In the genomic region with DNA sequence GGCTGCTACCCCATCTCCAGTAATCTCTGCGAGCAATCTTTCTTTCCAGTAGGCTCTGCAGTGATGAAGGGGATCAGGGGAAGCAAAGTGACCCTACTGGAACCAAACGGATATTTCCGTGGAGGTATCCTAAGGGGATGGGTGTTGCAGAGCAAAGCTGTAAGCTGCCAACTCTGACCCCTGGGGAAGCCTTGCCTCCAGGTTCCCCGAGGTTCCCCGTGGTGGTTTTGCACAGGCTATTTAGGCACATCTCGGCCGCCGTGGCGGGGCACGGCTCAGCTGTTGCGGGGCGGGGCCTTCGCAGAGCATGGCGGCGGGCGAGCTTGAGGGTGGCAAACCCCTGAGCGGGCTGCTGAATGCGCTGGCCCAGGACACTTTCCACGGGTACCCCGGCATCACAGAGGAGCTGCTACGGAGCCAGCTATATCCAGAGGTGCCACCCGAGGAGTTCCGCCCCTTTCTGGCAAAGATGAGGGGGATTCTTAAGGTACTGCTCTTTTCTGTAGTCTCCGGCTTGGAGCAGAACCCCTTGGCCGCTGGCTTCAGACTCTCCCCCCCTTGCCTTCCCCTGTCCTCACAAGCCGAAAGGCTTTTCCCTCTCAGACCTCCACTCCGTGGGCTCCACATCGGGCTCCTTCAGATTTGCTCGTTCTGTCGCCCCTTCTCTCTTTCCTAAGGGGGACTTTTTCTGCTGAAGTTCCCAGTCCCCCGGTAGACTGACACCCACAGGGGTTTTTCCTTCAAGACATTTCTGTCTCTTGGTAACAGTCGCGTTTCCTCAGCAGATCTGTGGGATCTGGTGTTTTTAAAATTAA, we compare ENCODE assay signal across 8 cellular contexts. TPM values are rescaled to one million over a fixed set of nuclear protein-coding genes. Genes with fewer than 3 reads are reported as not detected.
DNase-seq lines count a peak whose midpoint lies in the region; ATAC-seq and TF ChIP-seq lines count a peak whose summit lies in the region.

TSS of gene COMMD1 (plus strand) at position 303 of the 815 bp plus-strand sequence. CDS start at position 308, 5 bp downstream.

- POLR2A ChIA-PET in RWPE1 (lab: Yijun Ruan, JAX; ENCODE audit: low non-redundant PET): no interaction called here

- H3K9me3 Mint-ChIP-seq in IgD-negative memory B cell: no peaks in the 10 kb centered on the region
- H3K9me3 Mint-ChIP-seq in activated T-helper 2 cell treated with anti-CD3 and anti-CD28 coated beads, Interferon-gamma antibody, Interleukin-2, Interleukin-4, amounts not matched to agents 10 μg/mL and 5 μg/mL and 100 μg/mL, durations not matched to agents 14 hours and 24 hours and 36 hours: no peaks in the 10 kb centered on the region
- no peaks in the 10 kb centered on the region for H3K9me3 Mint-ChIP-seq in nephron
- no peaks in the 10 kb centered on the region for H3K9me3 Mint-ChIP-seq in stimulated activated naive CD8-positive, alpha-beta T cell treated with anti-CD3 and anti-CD28 coated beads, Interleukin-15, Interleukin-2, amounts not matched to agents 100 ng/mL and 50 ng/mL, for 24 hours

- H3K27ac ChIP-seq in RWPE1: peak within 1 kb of the TSS; percentile 64

- H3K4me3 Mint-ChIP-seq in IgD-negative memory B cell (peak within 1 kb of the TSS; percentile 90 to 98 (median 96)), nephron (peak within 1 kb of the TSS; percentile 98 to 100 (median 99))
- peak within 1 kb of the TSS; percentile 98 for H3K4me3 Mint-ChIP-seq in activated T-helper 2 cell treated with anti-CD3 and anti-CD28 coated beads, Interferon-gamma antibody, Interleukin-2, Interleukin-4, amounts not matched to agents 10 μg/mL and 5 μg/mL and 100 μg/mL, durations not matched to agents 14 hours and 24 hours and 36 hours (ENCODE audit: low read depth)
- H3K4me3 Mint-ChIP-seq in stimulated activated naive CD8-positive, alpha-beta T cell treated with anti-CD3 and anti-CD28 coated beads, Interleukin-15, Interleukin-2, amounts not matched to agents 100 ng/mL and 50 ng/mL, for 24 hours: peak within 1 kb of the TSS; percentile 93

- H3K27me3 Mint-ChIP-seq in IgD-negative memory B cell (no peaks in the 10 kb centered on the region), nephron (ENCODE audit: low read depth) (no peaks in the 10 kb centered on the region)
- H3K27me3 Mint-ChIP-seq in activated T-helper 2 cell treated with anti-CD3 and anti-CD28 coated beads, Interferon-gamma antibody, Interleukin-2, Interleukin-4, amounts not matched to agents 10 μg/mL and 5 μg/mL and 100 μg/mL, durations not matched to agents 14 hours and 24 hours and 36 hours (ENCODE audit: low read depth): no peaks in the 10 kb centered on the region
- no peaks in the 10 kb centered on the region for H3K27me3 Mint-ChIP-seq in stimulated activated naive CD8-positive, alpha-beta T cell treated with anti-CD3 and anti-CD28 coated beads, Interleukin-15, Interleukin-2, amounts not matched to agents 100 ng/mL and 50 ng/mL, for 24 hours

- CTCF ChIA-PET in RWPE1 (lab: Yijun Ruan, JAX): interaction anchor here (0.5 to 0.7 kb wide), 2 partner anchors 14 to 911 kb away, joined by 3 read pairs; no protein-coding TSS in a partner anchor

- H3K27ac Mint-ChIP-seq in IgD-negative memory B cell: peak within 1 kb of the TSS; percentile 70 to 78 (median 71)
- peak within 1 kb of the TSS; percentile 76 for H3K27ac Mint-ChIP-seq in activated T-helper 2 cell treated with anti-CD3 and anti-CD28 coated beads, Interferon-gamma antibody, Interleukin-2, Interleukin-4, amounts not matched to agents 10 μg/mL and 5 μg/mL and 100 μg/mL, durations not matched to agents 14 hours and 24 hours and 36 hours
- H3K27ac Mint-ChIP-seq in nephron: peak within 1 kb of the TSS; percentile 75 to 87 (median 86)
- peak within 1 kb of the TSS; percentile 75 for H3K27ac Mint-ChIP-seq in stimulated activated naive CD8-positive, alpha-beta T cell treated with anti-CD3 and anti-CD28 coated beads, Interleukin-15, Interleukin-2, amounts not matched to agents 100 ng/mL and 50 ng/mL, for 24 hours

- DNase-seq in DMS79 (lab: John Stamatoyannopoulos, UW) (peak; percentile 15), RWPE1 (ENCODE audit: low spot score) (peak; percentile 59), fibroblast of pulmonary artery (ENCODE audit: low read depth) (peak; percentile 74)
- DNase-seq in activated T-helper 2 cell treated with anti-CD3 and anti-CD28 coated beads, Interferon-gamma antibody, Interleukin-2, Interleukin-4, amounts not matched to agents 10 μg/mL and 5 μg/mL and 100 μg/mL, durations not matched to agents 14 hours and 24 hours and 36 hours (ENCODE audit: low spot score): peak; percentile 73

- H3K4me3 ChIP-seq in fibroblast of pulmonary artery (replicated peaks; ENCODE audit: low read depth, low read length): peak within 1 kb of the TSS; percentile 97

- H3K36me3 Mint-ChIP-seq in IgD-negative memory B cell (no peaks in the 10 kb centered on the region), nephron (ENCODE audit: low read depth) (no peaks in the 10 kb centered on the region)
- no peaks in the 10 kb centered on the region for H3K36me3 Mint-ChIP-seq in activated T-helper 2 cell treated with anti-CD3 and anti-CD28 coated beads, Interferon-gamma antibody, Interleukin-2, Interleukin-4, amounts not matched to agents 10 μg/mL and 5 μg/mL and 100 μg/mL, durations not matched to agents 14 hours and 24 hours and 36 hours (ENCODE audit: low read depth)
- no peaks in the 10 kb centered on the region for H3K36me3 Mint-ChIP-seq in stimulated activated naive CD8-positive, alpha-beta T cell treated with anti-CD3 and anti-CD28 coated beads, Interleukin-15, Interleukin-2, amounts not matched to agents 100 ng/mL and 50 ng/mL, for 24 hours (ENCODE audit: low read depth)

- intact Hi-C loops in activated T-helper 2 cell treated with anti-CD3 and anti-CD28 coated beads, Interferon-gamma antibody, Interleukin-2, Interleukin-4, amounts not matched to agents 10 μg/mL and 5 μg/mL and 100 μg/mL, durations not matched to agents 14 hours and 24 hours and 36 hours (cut with micrococcal nuclease): loop anchor here (1.0 to 10.0 kb wide), 4 partner anchors 17 to 789 kb away; partner anchors contain the start of genes B3GNT2 and CCT4

- H3K4me1 Mint-ChIP-seq in IgD-negative memory B cell (peaks cover 7 to 21% (median 15%) of the 10 kb centered on the region in 3 donors), nephron (peaks cover 4% of the 10 kb centered on the region)
- peaks cover 11% of the 10 kb centered on the region for H3K4me1 Mint-ChIP-seq in activated T-helper 2 cell treated with anti-CD3 and anti-CD28 coated beads, Interferon-gamma antibody, Interleukin-2, Interleukin-4, amounts not matched to agents 10 μg/mL and 5 μg/mL and 100 μg/mL, durations not matched to agents 14 hours and 24 hours and 36 hours (ENCODE audit: low read depth)
- H3K4me1 Mint-ChIP-seq in stimulated activated naive CD8-positive, alpha-beta T cell treated with anti-CD3 and anti-CD28 coated beads, Interleukin-15, Interleukin-2, amounts not matched to agents 100 ng/mL and 50 ng/mL, for 24 hours (ENCODE audit: low read depth): peaks cover 26% of the 10 kb centered on the region

- ATAC-seq in GM21529 (IDR thresholded peaks at IDR 0.05; ENCODE audit: unreplicated experiment): peak; percentile 99

- TF ChIP-seq CTCF in RWPE1 (conservative IDR thresholded peaks at IDR 0.05; ENCODE audit: low read depth) (no peak), fibroblast of pulmonary artery (IDR thresholded peaks at IDR 0.05; ENCODE audit: low read length, missing control alignments) (no peak), nephron (IDR thresholded peaks at IDR 0.05; ENCODE audit: unreplicated experiment in 3 of 3) (no peak)

RNA-seq across cellular contexts. Expression of gene COMMD1, which starts in this region (rescaled TPM):
- polyA plus RNA-seq in IgD-negative memory B cell: 55.2 TPM
- total RNA-seq in activated T-helper 2 cell treated with anti-CD3 and anti-CD28 coated beads, Interferon-gamma antibody, Interleukin-2, Interleukin-4, amounts not matched to agents 10 μg/mL and 5 μg/mL and 100 μg/mL, durations not matched to agents 14 hours and 24 hours and 36 hours: 27.5 and 29.1 TPM in 2 replicates

Comparison
In these comparisons a context has a peak if more than half of its experiments do, and no peak if none do; other contexts are left out.
1. Peak in every context shown above with its lines: DNase-seq, ATAC-seq, H3K4me3 ChIP-seq and H3K27ac ChIP-seq.
2. DNase-seq: peak in every context shown above with its lines; median percentile 74 in fibroblast of pulmonary artery; 73 in activated T-helper 2 cell treated with anti-CD3 and anti-CD28 coated beads, Interferon-gamma antibody, Interleukin-2, Interleukin-4, amounts not matched to agents 10 μg/mL and 5 μg/mL and 100 μg/mL, durations not matched to agents 14 hours and 24 hours and 36 hours; 59 in RWPE1; 15 in DMS79.